Comparison of ENCODE assay signal across 34 cellular contexts in genomic region chr21:29055080-29055479, GRCh38. TPM values are rescaled to one million over a fixed set of nuclear protein-coding genes. Genes with fewer than 3 reads are reported as not detected.
DNase-seq lines count a peak whose midpoint lies in the region; ATAC-seq, FAIRE-seq and TF ChIP-seq lines count a peak whose summit lies in the region.
"Had no signal": no experiment of that assay in that cellular context is flagged by ENCODE, and none has a peak within 500 bp of the region (broad histone marks: within the 10 kb centered on the region; RNA-seq: fewer than 3 reads in every experiment).

No MANE protein-coding gene starts in this region.

- ATAC-seq in GM23338 (no peak), left lobe of liver (peak; percentile 12)
- no peak for ATAC-seq in stimulated activated effector memory CD8-positive, alpha-beta T cell treated with anti-CD3 and anti-CD28 coated beads, Interleukin-12 subunit alpha, Interleukin-12 subunit beta, amount 100 ng/mL, for 72 hours
- ATAC-seq: activated naive CD4-positive, alpha-beta T cell treated with anti-CD3 and anti-CD28 coated beads, Interleukin-2, amount 50 U/mL, for 72 hours; SK-N-SH treated with all-trans-retinoic acid at 6 μM for 48 hours had no signal

- TF ChIP-seq CTCF in cardiac muscle cell (IDR thresholded peaks at IDR 0.05; ENCODE audit: low read depth, low read length) (no peak), right atrium auricular region (IDR thresholded peaks at IDR 0.05) (no peak), GM23338 (conservative IDR thresholded peaks at IDR 0.05; ENCODE audit: low read depth in 2 of 2) (no peak)

- H3K9me2 ChIP-seq in GM23338 (ENCODE audit: insufficient read depth) = no peaks in the 10 kb centered on the region

- no peak for FAIRE-seq in HTR-8/SVneo (lab: Jason Lieb, UNC)
- FAIRE-seq: bronchial epithelial cell, colon, endothelial cell of umbilical vein, frontal cortex had no signal

- H3K27me3 ChIP-seq in cardiac muscle cell = no peaks in the 10 kb centered on the region
- H3K27me3 ChIP-seq in right atrium auricular region = no peaks in the 10 kb centered on the region
- no peaks in the 10 kb centered on the region for H3K27me3 ChIP-seq in GM23338 (ENCODE audit: insufficient read depth)
- H3K27me3 ChIP-seq: BE2C, thyroid gland, uterus had no signal

- peaks cover 57% of the 10 kb centered on the region for H3K36me3 Mint-ChIP-seq in GM23338 (ENCODE audit: low read depth)
- H3K36me3 Mint-ChIP-seq in stimulated activated effector memory CD8-positive, alpha-beta T cell treated with anti-CD3 and anti-CD28 coated beads, Interleukin-12 subunit alpha, Interleukin-12 subunit beta, amount 100 ng/mL, for 72 hours = no peaks in the 10 kb centered on the region

- H3K27ac ChIP-seq in cardiac muscle cell = peak overlapping the region; percentile 43
- no peak overlapping the region for H3K27ac ChIP-seq in right atrium auricular region
- 0 out of 2 replicates have a peak overlapping the region, but pooled peaks have one; percentile 45 for H3K27ac ChIP-seq in GM23338 (ENCODE audit: low read depth)
- H3K27ac ChIP-seq: thyroid gland, uterus had no signal

- no peaks in the 10 kb centered on the region for H3K9me3 Mint-ChIP-seq in GM23338
- no peaks in the 10 kb centered on the region for H3K9me3 Mint-ChIP-seq in stimulated activated effector memory CD8-positive, alpha-beta T cell treated with anti-CD3 and anti-CD28 coated beads, Interleukin-12 subunit alpha, Interleukin-12 subunit beta, amount 100 ng/mL, for 72 hours
- H3K9me3 Mint-ChIP-seq: activated naive CD4-positive, alpha-beta T cell treated with anti-CD3 and anti-CD28 coated beads, Interleukin-2, amount 50 U/mL, for 72 hours; nephron had no signal

- H3K9me3 ChIP-seq in cardiac muscle cell (ENCODE audit: low read depth) (no peaks in the 10 kb centered on the region), right atrium auricular region (no peaks in the 10 kb centered on the region)
- H3K9me3 ChIP-seq: BE2C, thyroid gland, uterus had no signal

- CTCF ChIA-PET in HEK293T (lab: Yijun Ruan, JAX) = no interaction called here

- H3K4me2 ChIP-seq in GM23338 = no peak overlapping the region

- no peak overlapping the region for H2AFZ ChIP-seq in GM23338

- H3K4me3 Mint-ChIP-seq in GM23338 = no peak overlapping the region
- H3K4me3 Mint-ChIP-seq in stimulated activated effector memory CD8-positive, alpha-beta T cell treated with anti-CD3 and anti-CD28 coated beads, Interleukin-12 subunit alpha, Interleukin-12 subunit beta, amount 100 ng/mL, for 72 hours = no peak overlapping the region
- H3K4me3 Mint-ChIP-seq: nephron had no signal

- peaks cover 15% of the 10 kb centered on the region; the same call in 1 of the 2 replicates for H3F3A ChIP-seq in GM23338 (replicated peaks; ENCODE audit: low read depth)

- peaks cover 26% of the 10 kb centered on the region for H4K20me1 ChIP-seq in GM23338 (replicated peaks; ENCODE audit: insufficient read depth)

- no peak overlapping the region for H3K4me3 ChIP-seq in cardiac muscle cell
- no peak overlapping the region for H3K4me3 ChIP-seq in right atrium auricular region
- no peak overlapping the region for H3K4me3 ChIP-seq in GM23338
- H3K4me3 ChIP-seq: thyroid gland, uterus had no signal

- H3K79me2 ChIP-seq in GM23338 (replicated peaks; ENCODE audit: insufficient read depth) = no peaks in the 10 kb centered on the region; the same call in 1 of the 2 replicates

- H3K4me1 ChIP-seq in cardiac muscle cell (ENCODE audit: low read depth) = no peaks in the 10 kb centered on the region
- H3K4me1 ChIP-seq in right atrium auricular region = no peaks in the 10 kb centered on the region
- H3K4me1 ChIP-seq in GM23338 (ENCODE audit: insufficient read depth) = no peaks in the 10 kb centered on the region
- H3K4me1 ChIP-seq: BE2C, thyroid gland, uterus had no signal

- POLR2A ChIA-PET in HEK293T (lab: Yijun Ruan, JAX) = interaction anchor here (0.8 kb wide), 1 partner anchor 30 kb away, joined by 3 read pairs; no protein-coding TSS in a partner anchor

- H3K27ac Mint-ChIP-seq in GM23338 = no peak overlapping the region
- peak overlapping the region; percentile 27 for H3K27ac Mint-ChIP-seq in stimulated activated effector memory CD8-positive, alpha-beta T cell treated with anti-CD3 and anti-CD28 coated beads, Interleukin-12 subunit alpha, Interleukin-12 subunit beta, amount 100 ng/mL, for 72 hours
- H3K27ac Mint-ChIP-seq: activated naive CD4-positive, alpha-beta T cell treated with anti-CD3 and anti-CD28 coated beads, Interleukin-2, amount 50 U/mL, for 72 hours; nephron had no signal

- DNase-seq in cardiac muscle cell (ENCODE audit: low read depth in 1 of 2, low spot score in 1 of 2) (no peak), right atrium auricular region (ENCODE audit: low spot score) (no peak), GM23338 (ENCODE audit: low spot score) (no peak), left lobe of liver (ENCODE audit: low spot score) (no peak), HTR-8/SVneo (ENCODE audit: insufficient read length, low spot score) (no peak), UCSD-AML1 (lab: John Stamatoyannopoulos, UW; ENCODE audit: unreplicated experiment) (no peak), HEK293T (ENCODE audit: extremely low spot score) (no peak)
- no peak for DNase-seq in stimulated activated effector memory CD8-positive, alpha-beta T cell treated with anti-CD3 and anti-CD28 coated beads, Interleukin-12 subunit alpha, Interleukin-12 subunit beta, amount 100 ng/mL, for 72 hours (ENCODE audit: low spot score in 2 of 2)
- DNase-seq: ACHN; activated CD4-positive, alpha-beta T cell treated with anti-CD3 and anti-CD28 coated beads for 1 hour; aorta; BE2C; H7; Karpas-422; midbrain; MV-4-11; NCI-H1436; NCI-H2081 treated with DMSO at 0.1 percent for 48 hours; NCI-H2227 treated with DMSO at 0.1 percent for 48 hours; NCI-H526; NK-92 treated with Interleukin-12 subunit alpha and Interleukin-12 subunit beta, amount 100 ng/mL, for 24 hours; PC-3; retina; stimulated activated CD4-positive, alpha-beta T cell treated with anti-CD3 and anti-CD28 coated beads, Interleukin-1b, Interleukin-23, amount 100 ng/mL, for 48 hours; T-helper 2 cell; thyroid gland; uterus had no signal

- peaks cover 68% of the 10 kb centered on the region for H3K36me3 ChIP-seq in cardiac muscle cell
- peaks cover 91% of the 10 kb centered on the region for H3K36me3 ChIP-seq in right atrium auricular region
- peaks cover 46% of the 10 kb centered on the region for H3K36me3 ChIP-seq in GM23338 (ENCODE audit: insufficient read depth)
- H3K36me3 ChIP-seq: uterus had no signal

- H3K27me3 Mint-ChIP-seq in GM23338 (ENCODE audit: insufficient read depth, low read depth, poor library complexity) = no peaks in the 10 kb centered on the region

- no peaks in the 10 kb centered on the region; the same call in 2 of the 3 replicates for H3K4me1 Mint-ChIP-seq in GM23338
- H3K4me1 Mint-ChIP-seq in stimulated activated effector memory CD8-positive, alpha-beta T cell treated with anti-CD3 and anti-CD28 coated beads, Interleukin-12 subunit alpha, Interleukin-12 subunit beta, amount 100 ng/mL, for 72 hours = no peaks in the 10 kb centered on the region
- H3K4me1 Mint-ChIP-seq: nephron had no signal

TF ChIP-seq in GM23338, 12 proteins besides CTCF, POLR2A, EP300 and RAD21 (continues in another document):
- TF ChIP-seq POLR2AphosphoS5 (IDR thresholded peaks at IDR 0.05; ENCODE audit: low read depth) (no peak), NANOG (IDR thresholded peaks at IDR 0.05; ENCODE audit: borderline replicate concordance) (no peak)

TF ChIP-seq in HEK293T, 16 proteins besides CTCF, POLR2A, EP300 and RAD21:
- TF ChIP-seq ZNF384 (IDR thresholded peaks at IDR 0.05) (no peak), TARDBP (IDR thresholded peaks at IDR 0.05) (no peak), CTBP1 (IDR thresholded peaks at IDR 0.05; ENCODE audit: borderline replicate concordance) (no peak), BHLHE40 (IDR thresholded peaks at IDR 0.05; ENCODE audit: borderline replicate concordance) (no peak), LEF1 (IDR thresholded peaks at IDR 0.05; ENCODE audit: borderline replicate concordance) (no peak), FOXA1 (IDR thresholded peaks at IDR 0.05) (no peak), SUZ12 (IDR thresholded peaks at IDR 0.05) (no peak), ARNT (IDR thresholded peaks at IDR 0.05) (no peak), NFRKB (IDR thresholded peaks at IDR 0.05) (no peak)

RNA-seq across cellular contexts. Expression of gene CCT8, which starts 18.4 kb away (rescaled TPM):
- total RNA-seq in cardiac muscle cell = 147 and 160 TPM in 2 replicates
- polyA plus RNA-seq in cardiac muscle cell = 198 and 216 TPM in 2 replicates
- 10 to 100 TPM; 89.5 to 91.8 TPM for total RNA-seq in right atrium auricular region
- total RNA-seq in GM23338 (2014; rRNA removed; shearing (Covaris generic)) = 292 and 329 TPM in 2 replicates
- 270 and 304 TPM in 2 replicates for polyA plus RNA-seq in GM23338 (2016; fragmentation: Nextera tagmentation; extraction: Ambion mirVana)
- total RNA-seq in left lobe of liver = 37.4 TPM

RNA-seq across cellular contexts. Expression of gene USP16, which starts 30.6 kb away (rescaled TPM):
- total RNA-seq in cardiac muscle cell (10.7 and 11.5 TPM in 2 replicates), right atrium auricular region (10 to 100 TPM; 23.2 to 28.1 TPM), left lobe of liver (13.1 TPM)
- polyA plus RNA-seq in cardiac muscle cell (21.6 and 28.1 TPM in 2 replicates), GM23338 (2016; fragmentation: Nextera tagmentation; extraction: Ambion mirVana) (61.5 and 70.4 TPM in 2 replicates)
- 19.7 TPM in 2 replicates for total RNA-seq in GM23338 (2014; rRNA removed; shearing (Covaris generic))

RNA-seq across cellular contexts. Expression of gene RWDD2B, which starts 35.9 kb away (rescaled TPM):
- total RNA-seq in cardiac muscle cell (7.1 and 7.7 TPM in 2 replicates), right atrium auricular region (10 to 100 TPM in 1 of 2 donors, 1 to 10 TPM in 1; 7.2 to 14.9 TPM), left lobe of liver (20.4 TPM)
- polyA plus RNA-seq in cardiac muscle cell (9.3 and 12.4 TPM in 2 replicates), GM23338 (2016; fragmentation: Nextera tagmentation; extraction: Ambion mirVana) (7.5 and 8.1 TPM in 2 replicates)
- 3.0 and 3.8 TPM in 2 replicates for total RNA-seq in GM23338 (2014; rRNA removed; shearing (Covaris generic))

Comparison
In these comparisons a context has a peak if more than half of its experiments do, and no peak if none do; other contexts are left out.
1. H3K27ac ChIP-seq: peak in cardiac muscle cell (single experiment) and GM23338 (single experiment); none in right atrium auricular region (0 of 2).